In genomic region chr1:86938450-86938849, GRCh38 we compare ENCODE assay signal across 19 cellular contexts. TPM values are rescaled to one million over a fixed set of nuclear protein-coding genes. Genes with fewer than 3 reads are reported as not detected.
DNase-seq lines count a peak whose midpoint lies in the region; ATAC-seq, FAIRE-seq and TF ChIP-seq lines count a peak whose summit lies in the region.
"Had no signal": no experiment of that assay in that cellular context is flagged by ENCODE, and none has a peak within 500 bp of the region (broad histone marks: within the 10 kb centered on the region; RNA-seq: fewer than 3 reads in every experiment).

No MANE protein-coding gene starts in this region.

- intact Hi-C loops in GM12878 (cut with micrococcal nuclease; ENCODE audit: unreplicated experiment): no loop called here
- intact Hi-C loops in HepG2 (cut with micrococcal nuclease; ENCODE audit: unreplicated experiment): no loop called here

- DNase-seq in GM18507 (ENCODE audit: extremely low spot score, insufficient read length, low read depth) (no peak), GM12878 (ENCODE audit: low read depth, low spot score) (no peak), HepG2 (ENCODE audit: low spot score) (no peak), NOMO-1 treated with dmso at 0.1 percent for 144 hours (lab: John Stamatoyannopoulos, UW; ENCODE audit: unreplicated experiment) (no peak)
- DNase-seq: activated CD4-positive, alpha-beta T cell treated with anti-CD3 and anti-CD28 coated beads, Interleukin-2, amount 50 U/mL, for 4 hours; activated naive CD4-positive, alpha-beta T cell treated with anti-CD3 and anti-CD28 coated beads for 36 hours; activated T-cell treated with anti-CD3 and anti-CD28 coated beads for 4 hours; CD8-positive, alpha-beta memory T cell; DND-41; left ventricle myocardium inferior; NCI-H1417 treated with DMSO at 0.1 percent for 48 hours; right cardiac atrium; Right ventricle myocardium superior; stimulated activated naive CD4-positive, alpha-beta T cell had no signal

- CTCF ChIA-PET in GM12878 (lab: Yijun Ruan, JAX): interaction anchor here (1.5 to 1.9 kb wide), 2 partner anchors 26 to 31 kb away, joined by 5 to 6 read pairs; no protein-coding TSS in a partner anchor
- CTCF ChIA-PET in HepG2 (lab: Yijun Ruan, JAX; ENCODE audit: low intra/inter-chr PET ratio, low total read pairs): no interaction called here

- H3K27ac ChIP-seq in HUES6 (ENCODE audit: low read depth, low read length) (peak overlapping the region; percentile 18; the same call in 1 of the 2 replicates), GM12878 (ENCODE audit: control insufficient read depth, insufficient read depth) (no peak overlapping the region), HepG2 (ENCODE audit: extremely low read length, insufficient read depth, low read length) (no peak overlapping the region)
- H3K27ac ChIP-seq: ascending aorta, left ventricle myocardium inferior had no signal

- BruUV-seq in GM12878 (replicated peaks; lab: Mats Ljungman, UMichigan): no TSS peak
- no TSS peak for BruUV-seq in HepG2 (replicated peaks; lab: Mats Ljungman, UMichigan)

- H3K9ac ChIP-seq in HUES6 (ENCODE audit: low read length): no peak overlapping the region
- no peak overlapping the region for H3K9ac ChIP-seq in GM12878 (ENCODE audit: control insufficient read depth, insufficient read depth, low read length)
- H3K9ac ChIP-seq in HepG2 (ENCODE audit: insufficient read depth, low read depth, low read length): no peak overlapping the region

- ATAC-seq in GM12878: peak; percentile 26
- ATAC-seq in HepG2: no peak
- no peak for ATAC-seq in HG02571 (IDR thresholded peaks at IDR 0.05; ENCODE audit: unreplicated experiment)
- no peak for ATAC-seq in GM21717 (IDR thresholded peaks at IDR 0.05; ENCODE audit: unreplicated experiment)
- no peak for ATAC-seq in GM21825 (IDR thresholded peaks at IDR 0.05; ENCODE audit: unreplicated experiment)
- ATAC-seq: right cardiac atrium had no signal

- H3K9me3 ChIP-seq in HUES6 (ENCODE audit: control insufficient read depth, insufficient read depth, low read depth, low read length): no peaks in the 10 kb centered on the region
- H3K9me3 ChIP-seq in GM12878 (replicated peaks; ENCODE audit: control insufficient read depth, insufficient read depth, low read length): no peaks in the 10 kb centered on the region; the same call in 1 of the 3 replicates
- H3K9me3 ChIP-seq in HepG2 (ENCODE audit: low read length): no peaks in the 10 kb centered on the region
- H3K9me3 ChIP-seq: ascending aorta, left ventricle myocardium inferior had no signal

- POLR2A ChIA-PET in GM12878 (lab: Charles Lee): no interaction called here
- POLR2A ChIA-PET in HepG2 (lab: Yijun Ruan, JAX): interaction anchor here (1.2 to 1.3 kb wide), 2 partner anchors 23 to 24 kb away, joined by 3 to 4 read pairs; partner anchors contain the start of genes HS2ST1 and SELENOF

- H3K79me2 ChIP-seq in GM12878 (ENCODE audit: control insufficient read depth, insufficient read depth, low read length) (peaks cover 58% of the 10 kb centered on the region), HepG2 (ENCODE audit: insufficient read depth, low read length) (peaks cover 99% of the 10 kb centered on the region)

- TF ChIP-seq RAD21 in GM12878 (IDR thresholded peaks at IDR 0.05; ENCODE audit: insufficient read depth, low read depth, low read length): no peak
- TF ChIP-seq RAD21 in HepG2 (CRISPR knock-in tag; IDR thresholded peaks at IDR 0.05): no peak

- TF ChIP-seq POLR2A in GM12878 (IDR thresholded peaks at IDR 0.05; ENCODE audit: low read depth, low read length) (no peak), HepG2 (IDR thresholded peaks at IDR 0.05; ENCODE audit: insufficient read depth in 1 of 2, low read depth in 2 of 2, low read length in 2 of 2) (no peak)

- FAIRE-seq in GM18507 (lab: Jason Lieb, UNC) (peak; percentile 57), GM12878 (lab: Jason Lieb, UNC) (no peak), HepG2 (lab: Jason Lieb, UNC) (no peak)

- H3K4me3 ChIP-seq in HUES6 (ENCODE audit: low read depth, low read length): 0 out of 2 replicates have a peak overlapping the region, but pooled peaks have one; percentile 23
- no peak overlapping the region for H3K4me3 ChIP-seq in GM12878
- H3K4me3 ChIP-seq in HepG2 (replicated peaks in 1 of 3; ENCODE audit: insufficient read depth in 1 of 3, low read depth in 2 of 3, low read length in 3 of 3): no peak overlapping the region
- H3K4me3 ChIP-seq: ascending aorta, left ventricle myocardium inferior had no signal

- SMC1A ChIA-PET in GM12878 (lab: Charles Lee; ENCODE audit: uncharacterized antibody, unreplicated experiment): interaction anchor here (1.3 to 3.4 kb wide), 5 partner anchors 11 to 119 kb away, joined by 3 to 23 read pairs (median 5); partner anchors contain the start of genes HS2ST1 and SELENOF

- no peak overlapping the region for H2AFZ ChIP-seq in GM12878 (ENCODE audit: control insufficient read depth, low read depth, low read length)
- no peak overlapping the region for H2AFZ ChIP-seq in HepG2 (ENCODE audit: low read length)

- in situ Hi-C loops in GM12878 (cut with MboI): no loop called here
- in situ Hi-C loops in HepG2 (cut with HindIII; ENCODE audit: extremely low pct_ligation_motif_present, low pct_unique_long_range_greater_than_20kb): no loop called here

- RAD21 ChIA-PET in GM12878 (lab: Charles Lee; ENCODE audit: unreplicated experiment): interaction anchor here (0.6 to 2.6 kb wide), 7 partner anchors 11 to 145 kb away, joined by 3 to 18 read pairs (median 3); partner anchors contain the start of genes HS2ST1 and SELENOF

- TF ChIP-seq CTCF in GM12878 (IDR thresholded peaks at IDR 0.05 in 2 of 3, conservative IDR thresholded peaks at IDR 0.05 in 1 of 3; ENCODE audit: control insufficient read depth in 2 of 3, extremely low read depth in 1 of 3, insufficient read depth in 1 of 3, low read depth in 3 of 3, low read length in 3 of 3): no peak
- TF ChIP-seq CTCF in HepG2 (CRISPR knock-in tag; IDR thresholded peaks at IDR 0.05): no peak

- no peaks in the 10 kb centered on the region for H3K36me3 ChIP-seq in HUES6 (ENCODE audit: control insufficient read depth, insufficient read depth, low read length)
- no peaks in the 10 kb centered on the region for H3K36me3 ChIP-seq in GM12878 (ENCODE audit: control insufficient read depth in 2 of 2, insufficient read depth in 2 of 2, low read length in 1 of 2)
- no peaks in the 10 kb centered on the region for H3K36me3 ChIP-seq in HepG2 (replicated peaks in 1 of 2; ENCODE audit: control insufficient read depth in 1 of 2, insufficient read depth in 2 of 2, low read length in 2 of 2)
- H3K36me3 ChIP-seq: ascending aorta, left ventricle myocardium inferior had no signal

- H3K27me3 ChIP-seq in HUES6 (ENCODE audit: control insufficient read depth, insufficient read depth, low read length) (no peaks in the 10 kb centered on the region), GM12878 (replicated peaks in 1 of 2; ENCODE audit: control insufficient read depth in 2 of 2, insufficient read depth in 2 of 2, low read length in 1 of 2) (no peaks in the 10 kb centered on the region), HepG2 (ENCODE audit: control insufficient read depth in 1 of 2, insufficient read depth in 2 of 2, low read length in 2 of 2) (no peaks in the 10 kb centered on the region)
- H3K27me3 ChIP-seq: ascending aorta had no signal

- H3K4me1 ChIP-seq in HUES6 (ENCODE audit: control insufficient read depth, insufficient read depth, low read length) (peaks cover 30% of the 10 kb centered on the region), GM12878 (ENCODE audit: control insufficient read depth, insufficient read depth, low read length) (no peaks in the 10 kb centered on the region), HepG2 (ENCODE audit: insufficient read depth, low read length) (peaks cover 42% of the 10 kb centered on the region)
- H3K4me1 ChIP-seq: ascending aorta, left ventricle myocardium inferior had no signal

- 32% methylated on average over 1 of the region's 1 CpG for WGBS in GM12878 (ENCODE audit: insufficient coverage, insufficient replicate concordance, low lambda C conversion rate, missing lambda C conversion rate)
- WGBS in HepG2 (ENCODE audit: low lambda C conversion rate): 14% methylated on average over 1 of the region's 1 CpG

- 0 out of 2 replicates have a peak, but pooled peaks cover 3% of the 10 kb centered on the region for H4K20me1 ChIP-seq in GM12878 (ENCODE audit: control insufficient read depth, insufficient read depth)
- 0 out of 2 replicates have a peak, but pooled peaks cover 2% of the 10 kb centered on the region for H4K20me1 ChIP-seq in HepG2 (ENCODE audit: insufficient read depth, low read length)

- H3K4me2 ChIP-seq in GM12878 (ENCODE audit: control insufficient read depth, insufficient read depth) (no peak overlapping the region; the same call in 1 of the 2 replicates), HepG2 (ENCODE audit: low read depth, low read length) (no peak overlapping the region)

- TF ChIP-seq EP300 in GM12878 (IDR thresholded peaks at IDR 0.05; ENCODE audit: borderline replicate concordance in 1 of 2, control insufficient read depth in 1 of 2, low read depth in 2 of 2, low read length in 2 of 2) (no peak), HepG2 (IDR thresholded peaks at IDR 0.05; ENCODE audit: low read depth in 2 of 2, low read length in 2 of 2) (no peak), HepG2 (CRISPR knock-in tag; IDR thresholded peaks at IDR 0.05; ENCODE audit: borderline replicate concordance) (no peak)

RNA-seq across cellular contexts. Expression of gene HS2ST1, which starts 24.0 kb away (rescaled TPM):
- total RNA-seq in GM12878 (2013; cell fraction: nucleolus; rRNA removed): 31.7 and 32.2 TPM in 2 replicates
- 17.1 and 22.0 TPM in 2 replicates for total RNA-seq in GM12878 (2014; rRNA removed)
- total RNA-seq in GM12878 (2014; rRNA removed; fragmentation: Illumina TruSeq; extraction: Trizol): 20.1 and 21.8 TPM in 2 replicates
- total RNA-seq in GM12878 (2021): 30.8 and 31.6 TPM in 2 replicates
- polyA plus RNA-seq in GM12878 (2011; ENCODE audit: low read depth): 9.8 TPM
- polyA plus RNA-seq in GM12878 (2011; rRNA removed): 20.4 and 32.1 TPM in 2 replicates
- 6.4 and 7.6 TPM in 2 replicates for polyA plus RNA-seq in GM12878 (2011; cell fraction: cytosol; rRNA removed)
- 4.0 and 5.7 TPM in 2 replicates for polyA plus RNA-seq in GM12878 (2011; cell fraction: nucleus; rRNA removed)
- polyA plus RNA-seq in GM12878 (2012): 16.8 and 22.7 TPM in 2 replicates
- 21.9 and 26.2 TPM in 2 replicates for polyA plus RNA-seq in GM12878 (2014; fragmentation: Illumina TruSeq; extraction: Trizol)
- 1 to 10 TPM; 5.4 to 7.3 TPM for polyA plus RNA-seq in GM12878 (2014; fragmentation: Nextera tagmentation; extraction: Ambion mirVana)
- 15.2 TPM in 2 replicates for polyA plus RNA-seq in GM12878 (2014; rRNA removed)
- 10 to 100 TPM; 15.2 to 21.4 TPM for polyA plus RNA-seq in GM12878 (2016; fragmentation: Nextera tagmentation; extraction: Ambion mirVana)
- 16.6 and 21.9 TPM in 2 replicates for polyA minus RNA-seq in GM12878 (2011; rRNA and poly(A)+ RNA removed)
- polyA minus RNA-seq in GM12878 (2011; cell fraction: cytosol; rRNA and poly(A)+ RNA removed): 10.0 and 15.8 TPM in 2 replicates
- 8.0 and 14.1 TPM in 2 replicates for polyA minus RNA-seq in GM12878 (2011; cell fraction: nucleus; rRNA and poly(A)+ RNA removed)
- total RNA-seq in HepG2 (2016; rRNA removed; fragmentation: Illumina TruSeq; extraction: Trizol): 51.2 and 58.7 TPM in 2 replicates
- total RNA-seq in HepG2 (2016; cell fraction: cytosol; rRNA removed; fragmentation: Illumina TruSeq; extraction: Trizol; ENCODE audit: low read depth): 9.1 and 9.3 TPM in 2 replicates
- 47.0 and 61.5 TPM in 2 replicates for total RNA-seq in HepG2 (2016; cell fraction: insoluble cytoplasmic fraction; rRNA removed; fragmentation: Illumina TruSeq; extraction: Trizol)
- 17.7 and 21.3 TPM in 2 replicates for total RNA-seq in HepG2 (2016; cell fraction: membrane; rRNA removed; fragmentation: Illumina TruSeq; extraction: Trizol)
- total RNA-seq in HepG2 (2016; cell fraction: nucleus; rRNA removed; fragmentation: Illumina TruSeq; extraction: Trizol): 55.0 and 59.2 TPM in 2 replicates
- 19.6 and 22.1 TPM in 2 replicates for polyA plus RNA-seq in HepG2 (2011; rRNA removed)
- 9.0 and 13.8 TPM in 2 replicates for polyA plus RNA-seq in HepG2 (2011; cell fraction: cytosol; rRNA removed)
- polyA plus RNA-seq in HepG2 (2011; cell fraction: nucleus; rRNA removed): 3.7 and 5.2 TPM in 2 replicates
- 27.9 and 38.2 TPM in 2 replicates for polyA plus RNA-seq in HepG2 (2012)
- 3.6 TPM in 2 replicates for polyA plus RNA-seq in HepG2 (2016; cell fraction: cytosol; fragmentation: Illumina TruSeq; extraction: Trizol; ENCODE audit: low read depth)
- 41.4 and 41.7 TPM in 2 replicates for polyA plus RNA-seq in HepG2 (2016; cell fraction: insoluble cytoplasmic fraction; fragmentation: Illumina TruSeq; extraction: Trizol; ENCODE audit: low read depth)
- 11.4 and 11.7 TPM in 2 replicates for polyA plus RNA-seq in HepG2 (2016; cell fraction: membrane; fragmentation: Illumina TruSeq; extraction: Trizol; ENCODE audit: low read depth)
- 49.1 and 51.8 TPM in 2 replicates for polyA plus RNA-seq in HepG2 (2016; cell fraction: nucleus; fragmentation: Illumina TruSeq; extraction: Trizol; ENCODE audit: insufficient read depth, low read depth)
- 8.4 and 14.9 TPM in 2 replicates for polyA minus RNA-seq in HepG2 (2011; rRNA and poly(A)+ RNA removed; ENCODE audit: low replicate concordance)
- 28.0 and 34.0 TPM in 2 replicates for polyA minus RNA-seq in HepG2 (2011; cell fraction: cytosol; rRNA and poly(A)+ RNA removed)
- 38.8 and 42.7 TPM in 2 replicates for polyA minus RNA-seq in HepG2 (2011; cell fraction: nucleus; rRNA and poly(A)+ RNA removed)

RNA-seq across cellular contexts. Expression of gene SELENOF, which starts 24.5 kb away (rescaled TPM):
- total RNA-seq in GM12878 (2013; cell fraction: nucleolus; rRNA removed): 44.9 and 51.4 TPM in 2 replicates
- total RNA-seq in GM12878 (2014; rRNA removed) (98.7 and 122 TPM in 2 replicates), GM12878 (2014; rRNA removed; fragmentation: Illumina TruSeq; extraction: Trizol) (109 TPM in 2 replicates), GM12878 (2021) (130 and 131 TPM in 2 replicates), HepG2 (2016; rRNA removed; fragmentation: Illumina TruSeq; extraction: Trizol) (124 and 163 TPM in 2 replicates)
- polyA plus RNA-seq in GM12878 (2011; ENCODE audit: low read depth): 98.5 TPM
- polyA plus RNA-seq in GM12878 (2011; rRNA removed) (167 and 276 TPM in 2 replicates), GM12878 (2014; fragmentation: Illumina TruSeq; extraction: Trizol) (208 and 273 TPM in 2 replicates), GM12878 (2014; fragmentation: Nextera tagmentation; extraction: Ambion mirVana) (100 to 1,000 TPM; 226 to 254 TPM), GM12878 (2014; rRNA removed) (98.5 and 114 TPM in 2 replicates), GM12878 (2016; fragmentation: Nextera tagmentation; extraction: Ambion mirVana) (100 to 1,000 TPM; 177 to 179 TPM), HepG2 (2011; rRNA removed) (88.2 and 133 TPM in 2 replicates)
- 54.4 and 58.1 TPM in 2 replicates for polyA plus RNA-seq in GM12878 (2011; cell fraction: cytosol; rRNA removed)
- 44.5 and 50.2 TPM in 2 replicates for polyA plus RNA-seq in GM12878 (2011; cell fraction: nucleus; rRNA removed)
- polyA plus RNA-seq in GM12878 (2012): 118 and 136 TPM in 2 replicates
- polyA minus RNA-seq in GM12878 (2011; rRNA and poly(A)+ RNA removed): 46.8 and 56.5 TPM in 2 replicates
- 19.8 and 21.8 TPM in 2 replicates for polyA minus RNA-seq in GM12878 (2011; cell fraction: cytosol; rRNA and poly(A)+ RNA removed)
- 14.6 and 23.0 TPM in 2 replicates for polyA minus RNA-seq in GM12878 (2011; cell fraction: nucleus; rRNA and poly(A)+ RNA removed)
- total RNA-seq in HepG2 (2016; cell fraction: cytosol; rRNA removed; fragmentation: Illumina TruSeq; extraction: Trizol; ENCODE audit: low read depth): 25.2 and 35.4 TPM in 2 replicates
- 130 and 171 TPM in 2 replicates for total RNA-seq in HepG2 (2016; cell fraction: insoluble cytoplasmic fraction; rRNA removed; fragmentation: Illumina TruSeq; extraction: Trizol)
- 69.8 and 78.9 TPM in 2 replicates for total RNA-seq in HepG2 (2016; cell fraction: membrane; rRNA removed; fragmentation: Illumina TruSeq; extraction: Trizol)
- total RNA-seq in HepG2 (2016; cell fraction: nucleus; rRNA removed; fragmentation: Illumina TruSeq; extraction: Trizol): 143 and 153 TPM in 2 replicates
- 54.9 and 90.7 TPM in 2 replicates for polyA plus RNA-seq in HepG2 (2011; cell fraction: cytosol; rRNA removed)
- 15.6 and 23.8 TPM in 2 replicates for polyA plus RNA-seq in HepG2 (2011; cell fraction: nucleus; rRNA removed)
- 109 and 157 TPM in 2 replicates for polyA plus RNA-seq in HepG2 (2012)
- polyA plus RNA-seq in HepG2 (2016; cell fraction: cytosol; fragmentation: Illumina TruSeq; extraction: Trizol; ENCODE audit: low read depth): 26.8 and 27.6 TPM in 2 replicates
- polyA plus RNA-seq in HepG2 (2016; cell fraction: insoluble cytoplasmic fraction; fragmentation: Illumina TruSeq; extraction: Trizol; ENCODE audit: low read depth): 145 and 147 TPM in 2 replicates
- 57.9 and 59.8 TPM in 2 replicates for polyA plus RNA-seq in HepG2 (2016; cell fraction: membrane; fragmentation: Illumina TruSeq; extraction: Trizol; ENCODE audit: low read depth)
- 249 and 252 TPM in 2 replicates for polyA plus RNA-seq in HepG2 (2016; cell fraction: nucleus; fragmentation: Illumina TruSeq; extraction: Trizol; ENCODE audit: insufficient read depth, low read depth)
- 41.6 and 58.4 TPM in 2 replicates for polyA minus RNA-seq in HepG2 (2011; rRNA and poly(A)+ RNA removed; ENCODE audit: low replicate concordance)
- polyA minus RNA-seq in HepG2 (2011; cell fraction: cytosol; rRNA and poly(A)+ RNA removed): 50.9 and 59.9 TPM in 2 replicates
- 38.8 and 44.2 TPM in 2 replicates for polyA minus RNA-seq in HepG2 (2011; cell fraction: nucleus; rRNA and poly(A)+ RNA removed)
